14 cellular contexts compared by ENCODE assay signal in the genomic region with DNA sequence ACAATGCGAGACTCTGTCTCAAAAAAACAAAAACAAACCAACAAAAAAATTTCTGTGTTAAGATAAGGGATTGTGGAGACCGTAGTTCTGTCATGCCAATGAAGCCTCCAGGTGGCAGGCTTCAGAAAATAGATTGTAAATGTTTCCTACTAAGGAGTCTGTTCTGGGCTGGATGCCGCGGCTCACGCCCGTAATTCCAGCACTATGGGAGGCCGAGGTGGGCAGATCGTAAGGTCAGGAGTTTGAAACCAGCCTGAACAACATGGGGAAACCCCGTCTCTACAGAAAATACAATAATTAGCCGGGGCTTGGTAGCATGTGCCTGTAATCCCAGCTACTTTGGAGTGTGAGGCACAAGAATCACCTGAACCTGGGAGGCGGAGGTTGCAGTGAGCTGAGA. TPM values are rescaled to one million over a fixed set of nuclear protein-coding genes. Genes with fewer than 3 reads are reported as not detected.
DNase-seq lines count a peak whose midpoint lies in the region; TF ChIP-seq lines count a peak whose summit lies in the region.
"Had no signal": no experiment of that assay in that cellular context is flagged by ENCODE, and none has a peak within 500 bp of the region (broad histone marks: within the 10 kb centered on the region; RNA-seq: fewer than 3 reads in every experiment).

No MANE protein-coding gene starts in this region.

- intact Hi-C loops in posterior vena cava (cut with DNase I), result loop anchor here in 1 of 2 donors (10.0 kb wide), 1 partner anchor 93 kb away; no protein-coding TSS in a partner anchor

- no peak overlapping the region for H3K9ac ChIP-seq in Loucy (ENCODE audit: low read depth, low read length, poor library complexity, severe bottlenecking)

- no peaks in the 10 kb centered on the region for H3K9me2 ChIP-seq in Loucy (replicated peaks; ENCODE audit: low read depth, low read length)

- DNase-seq in NCI-H1694 (lab: John Stamatoyannopoulos, UW), result peak; percentile 3
- DNase-seq in NCI-H1694 treated with DMSO at 0.1 percent for 48 hours (lab: John Stamatoyannopoulos, UW), result no peak
- peak; percentile 23 for DNase-seq in dermis blood vessel endothelial cell
- peak; percentile 55 for DNase-seq in posterior vena cava (ENCODE audit: low spot score)
- DNase-seq in AG08396 (ENCODE audit: low spot score), result no peak
- no peak for DNase-seq in C1 segment of cervical spinal cord (lab: John Stamatoyannopoulos, UW)
- no peak for DNase-seq in AG08395 (ENCODE audit: low spot score)
- DNase-seq: activated naive CD4-positive, alpha-beta T cell treated with Interleukin-2 at 50 U/mL for 16 hours; effector memory CD4-positive, alpha-beta T cell; nephron progenitor cell; stimulated activated CD4-positive, alpha-beta T cell treated with anti-CD3 and anti-CD28 coated beads, Interleukin-4, amount 100 ng/mL, for 1 hour had no signal

- TF ChIP-seq CTCF in Loucy (conservative IDR thresholded peaks at IDR 0.05; ENCODE audit: low read length), result peak; percentile 17; the same call in 1 of the 2 replicates

- no peaks in the 10 kb centered on the region for H4K20me1 ChIP-seq in Loucy (ENCODE audit: insufficient read depth, low read length, poor library complexity, severe bottlenecking)

- peaks cover 3% of the 10 kb centered on the region for H3K4me1 ChIP-seq in Loucy (ENCODE audit: insufficient read depth, low read length, poor library complexity, severe bottlenecking)

- no peaks in the 10 kb centered on the region for H3K9me3 ChIP-seq in Loucy (ENCODE audit: insufficient read depth, low read depth, low read length)
- H3K9me3 ChIP-seq: thoracic aorta had no signal

- H3K4me3 ChIP-seq in Loucy (ENCODE audit: low read length, poor library complexity, severe bottlenecking), result no peak overlapping the region
- H3K4me3 ChIP-seq: thoracic aorta had no signal

- H3K27me3 ChIP-seq in Loucy (ENCODE audit: insufficient read depth, low read length, poor library complexity, severe bottlenecking), result no peaks in the 10 kb centered on the region

- no peaks in the 10 kb centered on the region for H3K79me2 ChIP-seq in Loucy (ENCODE audit: insufficient read depth, low read length)

- H3K36me3 ChIP-seq in Loucy (ENCODE audit: insufficient read depth, low read length), result no peaks in the 10 kb centered on the region
- H3K36me3 ChIP-seq: thoracic aorta had no signal

- H2AFZ ChIP-seq in Loucy (ENCODE audit: low read length), result no peak overlapping the region

- no peak overlapping the region for H3K4me2 ChIP-seq in Loucy (ENCODE audit: low read depth, low read length, poor library complexity, severe bottlenecking)

- H3F3A ChIP-seq in Loucy (ENCODE audit: low read depth), result no peaks in the 10 kb centered on the region

RNA-seq across cellular contexts. Expression of a gene that starts 4.4 kb away (rescaled TPM):
- 16.5 and 18.5 TPM in 2 replicates for total RNA-seq in dermis blood vessel endothelial cell
- 10 to 100 TPM; 39.7 to 46.3 TPM for total RNA-seq in posterior vena cava

RNA-seq across cellular contexts. Expression of a gene that starts 7.1 kb away (rescaled TPM):
- total RNA-seq in dermis blood vessel endothelial cell (not detected in 2 replicates), posterior vena cava (not detected)
- total RNA-seq: LHCN-M2, thoracic aorta had no signal

RNA-seq across cellular contexts. Expression of a gene that starts 30.3 kb away (rescaled TPM):
- total RNA-seq in dermis blood vessel endothelial cell (1.0 and 3.6 TPM in 2 replicates), posterior vena cava (10 to 100 TPM in 1 of 2 donors, 1 to 10 TPM in 1; 5.1 to 10.3 TPM)

RNA-seq across cellular contexts. Expression of a gene that starts 56.4 kb away (rescaled TPM):
- total RNA-seq in dermis blood vessel endothelial cell (70.8 and 143 TPM in 2 replicates), posterior vena cava (10 to 100 TPM; 76.2 to 77.2 TPM)

Comparison
In these comparisons a context has a peak if more than half of its experiments do, and no peak if none do; other contexts are left out.
1. DNase-seq: peak in NCI-H1694 (single experiment), dermis blood vessel endothelial cell (single experiment) and posterior vena cava (single experiment); none in NCI-H1694 treated with DMSO at 0.1 percent for 48 hours (single experiment), AG08396 (single experiment), C1 segment of cervical spinal cord (0 of 14) and AG08395 (single experiment).